In genomic region chr2:111178730-111179405, GRCh38 we compare ENCODE assay signal across 14 cellular contexts. TPM values are rescaled to one million over a fixed set of nuclear protein-coding genes. Genes with fewer than 3 reads are reported as not detected.
DNase-seq lines count a peak whose midpoint lies in the region; ATAC-seq and TF ChIP-seq lines count a peak whose summit lies in the region.
"Had no signal": no experiment of that assay in that cellular context is flagged by ENCODE, and none has a peak within 500 bp of the region (broad histone marks: within the 10 kb centered on the region; RNA-seq: fewer than 3 reads in every experiment).

No MANE protein-coding gene starts in this region.

- ATAC-seq in esophagus mucosa = no peak
- ATAC-seq: GM23338 had no signal

- no peak overlapping the region for H3K4me3 ChIP-seq in HFF-Myc (replicated peaks; ENCODE audit: low read depth, low read length)
- H3K4me3 ChIP-seq in SK-N-MC = peak overlapping the region; percentile 47; the same call in 1 of the 2 replicates
- H3K4me3 ChIP-seq in kidney epithelial cell (ENCODE audit: low read depth, low read length) = no peak overlapping the region
- H3K4me3 ChIP-seq: GM23338 had no signal

- H3K27me3 ChIP-seq in kidney epithelial cell (ENCODE audit: control insufficient read depth, insufficient read depth, low read length) = peaks cover 2% of the 10 kb centered on the region

- TF ChIP-seq CTCF in HFF-Myc (IDR thresholded peaks at IDR 0.05; ENCODE audit: low read depth, low read length, missing control alignments) (no peak), kidney epithelial cell (IDR thresholded peaks at IDR 0.05; ENCODE audit: insufficient read depth, low read length, poor library complexity, severe bottlenecking) (no peak)

- CTCF ChIA-PET in HEK293T (lab: Yijun Ruan, JAX) = interaction anchor here (0.6 to 1.1 kb wide), 2 partner anchors 16 to 78 kb away, joined by 3 to 5 read pairs; no protein-coding TSS in a partner anchor

- no peak overlapping the region for H3K27ac ChIP-seq in SK-N-MC
- H3K27ac ChIP-seq: neutrophil had no signal

- no peaks in the 10 kb centered on the region for H3K9me3 ChIP-seq in SK-N-MC (ENCODE audit: low read depth, low read length)
- H3K9me3 ChIP-seq: neutrophil had no signal

- H3K9ac ChIP-seq in SK-N-MC (ENCODE audit: insufficient read length) = no peak overlapping the region

- DNase-seq in A172 (ENCODE audit: low spot score) (peak; percentile 28), HFF-Myc (ENCODE audit: extremely low read depth, low read depth) (peak; percentile 48), SK-N-MC (ENCODE audit: low read depth, low spot score) (no peak), kidney epithelial cell (ENCODE audit: low read depth) (peak; percentile 31), NCI-H1930 (lab: John Stamatoyannopoulos, UW) (no peak), NK-92 (lab: John Stamatoyannopoulos, UW; ENCODE audit: unreplicated experiment) (no peak), HEK293T (ENCODE audit: extremely low spot score) (no peak)
- DNase-seq: AML-193; erythroblast; GF-D8; stimulated activated naive CD4-positive, alpha-beta T cell treated with Interleukin-2 at 50 U/mL for 16 hours had no signal

- H3K36me3 ChIP-seq in SK-N-MC (ENCODE audit: insufficient read depth, low read length) (no peaks in the 10 kb centered on the region), kidney epithelial cell (ENCODE audit: control insufficient read depth, insufficient read depth, low read length) (no peaks in the 10 kb centered on the region)
- H3K36me3 ChIP-seq: neutrophil had no signal

- POLR2A ChIA-PET in HEK293T (lab: Yijun Ruan, JAX) = interaction anchor here (0.6 kb wide), 1 partner anchor 11 kb away, joined by 3 read pairs; no protein-coding TSS in a partner anchor

TF ChIP-seq in HEK293T, 16 proteins besides CTCF, POLR2A, EP300 and RAD21:
- TF ChIP-seq FOXM1 (IDR thresholded peaks at IDR 0.05; ENCODE audit: borderline replicate concordance) = no peak
- no peak for TF ChIP-seq SP1 (IDR thresholded peaks at IDR 0.05)
- no peak for TF ChIP-seq FOXK2 (IDR thresholded peaks at IDR 0.05)
- no peak for TF ChIP-seq NFRKB (IDR thresholded peaks at IDR 0.05)
- TF ChIP-seq L3MBTL2 (conservative IDR thresholded peaks at IDR 0.05) = no peak
- no peak for TF ChIP-seq BHLHE40 (IDR thresholded peaks at IDR 0.05; ENCODE audit: borderline replicate concordance)
- TF ChIP-seq HDGF (IDR thresholded peaks at IDR 0.05; ENCODE audit: borderline replicate concordance) = no peak
- TF ChIP-seq PKNOX1 (IDR thresholded peaks at IDR 0.05) = no peak
- no peak for TF ChIP-seq TARDBP (IDR thresholded peaks at IDR 0.05)
- TF ChIP-seq CTBP1 (IDR thresholded peaks at IDR 0.05; ENCODE audit: borderline replicate concordance) = no peak
- no peak for TF ChIP-seq ARNT (IDR thresholded peaks at IDR 0.05)
- TF ChIP-seq LEF1 (IDR thresholded peaks at IDR 0.05; ENCODE audit: borderline replicate concordance) = no peak
- no peak for TF ChIP-seq ZNF384 (IDR thresholded peaks at IDR 0.05)
- TF ChIP-seq FOXA1 (IDR thresholded peaks at IDR 0.05) = no peak
- TF ChIP-seq SUZ12 (IDR thresholded peaks at IDR 0.05) = no peak
- TF ChIP-seq ELF4 (IDR thresholded peaks at IDR 0.05) = no peak

RNA-seq across cellular contexts. Expression of gene BCL2L11, which starts 58.2 kb away (rescaled TPM):
- total RNA-seq in A172 (2014; rRNA removed; shearing (Covaris generic)) = 4.5 and 9.3 TPM in 2 replicates
- 13.8 and 17.5 TPM in 2 replicates for total RNA-seq in kidney epithelial cell
- total RNA-seq in esophagus mucosa = 16.6 TPM

Comparison
In these comparisons a context has a peak if more than half of its experiments do, and no peak if none do; other contexts are left out.
1. DNase-seq: peak in A172 (single experiment), HFF-Myc (single experiment) and kidney epithelial cell (single experiment); none in SK-N-MC (single experiment), NCI-H1930 (0 of 2), NK-92 (single experiment) and HEK293T (single experiment).